2 cellular contexts compared by ENCODE assay signal in the genomic region with DNA sequence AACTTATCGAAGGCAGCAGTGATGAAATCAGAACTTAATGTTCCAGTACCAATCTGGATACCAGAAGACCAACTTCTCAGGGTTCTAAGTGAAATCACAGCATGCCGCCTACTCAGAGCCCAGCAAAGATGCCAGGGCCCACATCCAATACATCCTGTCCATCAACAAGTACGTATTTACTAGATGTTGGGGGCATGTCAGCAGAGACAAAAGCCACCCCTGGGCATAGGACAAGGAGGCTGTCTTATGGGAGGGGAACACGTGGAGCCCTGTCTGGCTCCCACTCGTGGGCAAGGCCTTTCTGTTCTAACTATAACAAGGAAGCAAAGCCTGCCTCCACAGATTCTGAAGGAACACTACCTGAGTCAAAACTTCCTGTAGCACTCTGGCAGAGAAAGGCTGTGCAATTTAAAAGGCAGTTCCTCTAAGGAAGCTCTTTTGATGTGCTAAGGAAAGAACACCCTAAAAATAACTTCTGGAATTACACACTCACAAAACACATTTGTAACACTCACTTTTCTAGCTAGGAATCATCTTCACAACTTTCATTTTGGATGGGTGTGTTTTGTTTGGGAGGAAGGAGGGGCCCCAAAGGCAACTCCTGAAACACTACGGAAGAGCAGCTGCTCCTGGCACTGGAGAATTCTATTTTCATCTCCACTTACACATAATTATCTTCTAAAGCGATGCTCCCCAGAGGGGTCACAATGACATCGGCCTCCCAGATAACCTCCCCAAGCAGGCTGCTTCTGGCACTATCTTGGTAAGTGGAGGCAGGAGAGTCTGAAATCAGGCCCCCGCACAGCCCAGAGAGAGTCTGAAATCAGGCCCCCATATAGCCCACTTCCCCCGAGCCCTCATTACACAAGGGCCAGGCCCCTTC.
TF ChIP-seq lines count a peak whose summit lies in the region.

No MANE protein-coding gene starts in this region.

TF ChIP-seq in WTC11, 78 proteins besides CTCF, POLR2A, EP300 and RAD21 (continued from another document):
- TF ChIP-seq, protein P1, sequence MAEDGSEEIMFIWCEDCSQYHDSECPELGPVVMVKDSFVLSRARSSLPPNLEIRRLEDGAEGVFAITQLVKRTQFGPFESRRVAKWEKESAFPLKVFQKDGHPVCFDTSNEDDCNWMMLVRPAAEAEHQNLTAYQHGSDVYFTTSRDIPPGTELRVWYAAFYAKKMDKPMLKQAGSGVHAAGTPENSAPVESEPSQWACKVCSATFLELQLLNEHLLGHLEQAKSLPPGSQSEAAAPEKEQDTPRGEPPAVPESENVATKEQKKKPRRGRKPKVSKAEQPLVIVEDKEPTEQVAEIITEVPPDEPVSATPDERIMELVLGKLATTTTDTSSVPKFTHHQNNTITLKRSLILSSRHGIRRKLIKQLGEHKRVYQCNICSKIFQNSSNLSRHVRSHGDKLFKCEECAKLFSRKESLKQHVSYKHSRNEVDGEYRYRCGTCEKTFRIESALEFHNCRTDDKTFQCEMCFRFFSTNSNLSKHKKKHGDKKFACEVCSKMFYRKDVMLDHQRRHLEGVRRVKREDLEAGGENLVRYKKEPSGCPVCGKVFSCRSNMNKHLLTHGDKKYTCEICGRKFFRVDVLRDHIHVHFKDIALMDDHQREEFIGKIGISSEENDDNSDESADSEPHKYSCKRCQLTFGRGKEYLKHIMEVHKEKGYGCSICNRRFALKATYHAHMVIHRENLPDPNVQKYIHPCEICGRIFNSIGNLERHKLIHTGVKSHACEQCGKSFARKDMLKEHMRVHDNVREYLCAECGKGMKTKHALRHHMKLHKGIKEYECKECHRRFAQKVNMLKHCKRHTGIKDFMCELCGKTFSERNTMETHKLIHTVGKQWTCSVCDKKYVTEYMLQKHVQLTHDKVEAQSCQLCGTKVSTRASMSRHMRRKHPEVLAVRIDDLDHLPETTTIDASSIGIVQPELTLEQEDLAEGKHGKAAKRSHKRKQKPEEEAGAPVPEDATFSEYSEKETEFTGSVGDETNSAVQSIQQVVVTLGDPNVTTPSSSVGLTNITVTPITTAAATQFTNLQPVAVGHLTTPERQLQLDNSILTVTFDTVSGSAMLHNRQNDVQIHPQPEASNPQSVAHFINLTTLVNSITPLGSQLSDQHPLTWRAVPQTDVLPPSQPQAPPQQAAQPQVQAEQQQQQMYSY (CRISPR knock-in tag; IDR thresholded peaks at IDR 0.05), result no peak
- TF ChIP-seq USF1 (CRISPR knock-in tag; IDR thresholded peaks at IDR 0.05) (no peak), SMAD4 (CRISPR knock-in tag; IDR thresholded peaks at IDR 0.05) (no peak), ATF3 (CRISPR knock-in tag; conservative IDR thresholded peaks at IDR 0.05) (no peak), RORB (CRISPR knock-in tag; IDR thresholded peaks at IDR 0.05) (no peak), SOX15 (CRISPR knock-in tag; IDR thresholded peaks at IDR 0.05) (no peak), FOXP1 (CRISPR knock-in tag; IDR thresholded peaks at IDR 0.05; ENCODE audit: borderline replicate concordance) (no peak), ZNF263 (CRISPR knock-in tag; IDR thresholded peaks at IDR 0.05; ENCODE audit: low read depth) (no peak)
- TF ChIP-seq, protein P2, sequence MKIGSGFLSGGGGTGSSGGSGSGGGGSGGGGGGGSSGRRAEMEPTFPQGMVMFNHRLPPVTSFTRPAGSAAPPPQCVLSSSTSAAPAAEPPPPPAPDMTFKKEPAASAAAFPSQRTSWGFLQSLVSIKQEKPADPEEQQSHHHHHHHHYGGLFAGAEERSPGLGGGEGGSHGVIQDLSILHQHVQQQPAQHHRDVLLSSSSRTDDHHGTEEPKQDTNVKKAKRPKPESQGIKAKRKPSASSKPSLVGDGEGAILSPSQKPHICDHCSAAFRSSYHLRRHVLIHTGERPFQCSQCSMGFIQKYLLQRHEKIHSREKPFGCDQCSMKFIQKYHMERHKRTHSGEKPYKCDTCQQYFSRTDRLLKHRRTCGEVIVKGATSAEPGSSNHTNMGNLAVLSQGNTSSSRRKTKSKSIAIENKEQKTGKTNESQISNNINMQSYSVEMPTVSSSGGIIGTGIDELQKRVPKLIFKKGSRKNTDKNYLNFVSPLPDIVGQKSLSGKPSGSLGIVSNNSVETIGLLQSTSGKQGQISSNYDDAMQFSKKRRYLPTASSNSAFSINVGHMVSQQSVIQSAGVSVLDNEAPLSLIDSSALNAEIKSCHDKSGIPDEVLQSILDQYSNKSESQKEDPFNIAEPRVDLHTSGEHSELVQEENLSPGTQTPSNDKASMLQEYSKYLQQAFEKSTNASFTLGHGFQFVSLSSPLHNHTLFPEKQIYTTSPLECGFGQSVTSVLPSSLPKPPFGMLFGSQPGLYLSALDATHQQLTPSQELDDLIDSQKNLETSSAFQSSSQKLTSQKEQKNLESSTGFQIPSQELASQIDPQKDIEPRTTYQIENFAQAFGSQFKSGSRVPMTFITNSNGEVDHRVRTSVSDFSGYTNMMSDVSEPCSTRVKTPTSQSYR (CRISPR knock-in tag; IDR thresholded peaks at IDR 0.05), result no peak

TF ChIP-seq in SK-N-SH treated with all-trans-retinoic acid at 6 μM for 48 hours, 23 proteins besides CTCF, POLR2A, EP300 and RAD21 (continued from another document):
- TF ChIP-seq OSR1 (CRISPR knock-in tag; IDR thresholded peaks at IDR 0.05), result no peak
- TF ChIP-seq ZFP3 (CRISPR knock-in tag; IDR thresholded peaks at IDR 0.05), result no peak
- TF ChIP-seq CSDC2 (CRISPR knock-in tag; IDR thresholded peaks at IDR 0.05), result no peak
- no peak for TF ChIP-seq ZFP30 (CRISPR knock-in tag; IDR thresholded peaks at IDR 0.05)
- no peak for TF ChIP-seq BACH2 (CRISPR knock-in tag; IDR thresholded peaks at IDR 0.05; ENCODE audit: borderline replicate concordance)
